1 cellular context compared by ENCODE assay signal in the genomic region with DNA sequence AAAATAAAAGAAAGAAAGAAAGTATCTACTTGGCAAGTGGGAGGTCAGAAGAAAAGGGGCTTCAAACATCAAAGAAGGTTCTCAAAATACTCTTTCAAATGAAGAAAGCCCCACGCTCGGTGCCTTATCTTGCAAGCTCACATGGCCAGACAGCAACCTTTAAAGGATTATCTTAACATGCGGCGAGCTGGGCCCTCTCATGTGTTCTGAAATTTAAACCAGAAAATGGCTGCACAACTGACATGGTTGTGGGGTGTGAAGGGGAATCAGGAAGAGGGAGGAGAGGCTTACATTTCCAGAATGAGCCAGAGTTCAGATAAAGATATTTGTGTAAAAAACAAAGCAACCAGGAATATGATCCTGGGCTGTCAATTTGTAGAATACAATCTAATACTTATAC.
TF ChIP-seq lines count a peak whose summit lies in the region.

No MANE protein-coding gene starts in this region.

TF ChIP-seq in K562, 482 proteins besides CTCF, POLR2A, EP300 and RAD21 (continued from another document and continues in another):
- TF ChIP-seq KAT8 (IDR thresholded peaks at IDR 0.05; ENCODE audit: low read depth) (no peak), PRDM10 (IDR thresholded peaks at IDR 0.05; ENCODE audit: partially characterized antibody) (no peak), RBM25 (IDR thresholded peaks at IDR 0.05; ENCODE audit: low read depth, low read length, severe bottlenecking) (no peak), HSF4 (CRISPR knock-in tag; IDR thresholded peaks at IDR 0.05; ENCODE audit: borderline replicate concordance) (peak; percentile 92; the same call in 1 of the 2 replicates), MEF2D (tag; conservative IDR thresholded peaks at IDR 0.05; ENCODE audit: low read depth) (peak; percentile 82), ZBTB34 (CRISPR knock-in tag; IDR thresholded peaks at IDR 0.05) (peak; percentile 73; the same call in 1 of the 2 replicates), TFAM (CRISPR knock-in tag; conservative IDR thresholded peaks at IDR 0.05) (no peak), THRAP3 (IDR thresholded peaks at IDR 0.05; ENCODE audit: borderline replicate concordance) (no peak), ZNF551 (CRISPR knock-in tag; IDR thresholded peaks at IDR 0.05) (no peak), RBM34 (IDR thresholded peaks at IDR 0.05; ENCODE audit: borderline replicate concordance, insufficient read depth, low read length) (no peak), ZNF184 (CRISPR knock-in tag; IDR thresholded peaks at IDR 0.05) (no peak), STAT5B (CRISPR knock-in tag; IDR thresholded peaks at IDR 0.05) (0 out of 2 replicates have a peak, but pooled peaks have one; percentile 32), ATF1 (CRISPR knock-in tag; IDR thresholded peaks at IDR 0.05) (no peak), ATF1 (tag; IDR thresholded peaks at IDR 0.05) (no peak), ZNF584 (CRISPR knock-in tag; IDR thresholded peaks at IDR 0.05; ENCODE audit: low read depth) (0 out of 2 replicates have a peak, but pooled peaks have one; percentile 63), FUS (optimal IDR thresholded peaks at IDR 0.05; ENCODE audit: low read depth, low read length) (no peak), IRF2 (CRISPR knock-in tag; IDR thresholded peaks at IDR 0.05) (no peak), MCM7 (IDR thresholded peaks at IDR 0.05) (no peak), CREM (IDR thresholded peaks at IDR 0.05; ENCODE audit: low read depth) (no peak), ZKSCAN8 (CRISPR knock-in tag; IDR thresholded peaks at IDR 0.05) (no peak), GABPA (tag; conservative IDR thresholded peaks at IDR 0.05; ENCODE audit: low read depth) (peak; percentile 36), RBFOX2 (IDR thresholded peaks at IDR 0.05; ENCODE audit: low read depth, low read length) (no peak), MAFF (IDR thresholded peaks at IDR 0.05; ENCODE audit: low read length) (no peak), SMAD1 (IDR thresholded peaks at IDR 0.05; ENCODE audit: low read depth, low read length, partially characterized antibody) (no peak), RB1 (IDR thresholded peaks at IDR 0.05; ENCODE audit: low read depth) (no peak), CHCHD3 (CRISPR knock-in tag; IDR thresholded peaks at IDR 0.05) (no peak), KLF6 (CRISPR knock-in tag; IDR thresholded peaks at IDR 0.05; ENCODE audit: borderline replicate concordance) (peak; percentile 95), ELK1 (CRISPR knock-in tag; IDR thresholded peaks at IDR 0.05) (no peak), SAP30 (IDR thresholded peaks at IDR 0.05; ENCODE audit: borderline replicate concordance, insufficient read depth, low read depth, low read length, poor library complexity, severe bottlenecking) (no peak), U2AF2 (optimal IDR thresholded peaks at IDR 0.05; ENCODE audit: low read depth, low read length) (no peak), CHAMP1 (IDR thresholded peaks at IDR 0.05) (no peak), TGIF2 (CRISPR knock-in tag; IDR thresholded peaks at IDR 0.05) (no peak; the same call in 1 of the 2 replicates), CREB5 (CRISPR knock-in tag; IDR thresholded peaks at IDR 0.05) (no peak), ETS1 (conservative IDR thresholded peaks at IDR 0.05; ENCODE audit: control insufficient read depth, low read depth, low read length) (no peak), DIDO1 (tag; IDR thresholded peaks at IDR 0.05; ENCODE audit: low read depth) (peak; percentile 68; the same call in 1 of the 2 replicates), ZBTB7A (IDR thresholded peaks at IDR 0.05; ENCODE audit: borderline replicate concordance, control insufficient read depth, low read depth, low read length) (no peak)
- TF ChIP-seq, protein P1, sequence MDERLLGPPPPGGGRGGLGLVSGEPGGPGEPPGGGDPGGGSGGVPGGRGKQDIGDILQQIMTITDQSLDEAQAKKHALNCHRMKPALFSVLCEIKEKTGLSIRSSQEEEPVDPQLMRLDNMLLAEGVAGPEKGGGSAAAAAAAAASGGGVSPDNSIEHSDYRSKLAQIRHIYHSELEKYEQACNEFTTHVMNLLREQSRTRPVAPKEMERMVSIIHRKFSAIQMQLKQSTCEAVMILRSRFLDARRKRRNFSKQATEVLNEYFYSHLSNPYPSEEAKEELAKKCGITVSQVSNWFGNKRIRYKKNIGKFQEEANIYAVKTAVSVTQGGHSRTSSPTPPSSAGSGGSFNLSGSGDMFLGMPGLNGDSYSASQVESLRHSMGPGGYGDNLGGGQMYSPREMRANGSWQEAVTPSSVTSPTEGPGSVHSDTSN (CRISPR knock-in tag; IDR thresholded peaks at IDR 0.05; ENCODE audit: low read depth): no peak
- TF ChIP-seq, protein P1 (tag; conservative IDR thresholded peaks at IDR 0.05; ENCODE audit: low read depth): peak; percentile 58
- TF ChIP-seq, protein P2, sequence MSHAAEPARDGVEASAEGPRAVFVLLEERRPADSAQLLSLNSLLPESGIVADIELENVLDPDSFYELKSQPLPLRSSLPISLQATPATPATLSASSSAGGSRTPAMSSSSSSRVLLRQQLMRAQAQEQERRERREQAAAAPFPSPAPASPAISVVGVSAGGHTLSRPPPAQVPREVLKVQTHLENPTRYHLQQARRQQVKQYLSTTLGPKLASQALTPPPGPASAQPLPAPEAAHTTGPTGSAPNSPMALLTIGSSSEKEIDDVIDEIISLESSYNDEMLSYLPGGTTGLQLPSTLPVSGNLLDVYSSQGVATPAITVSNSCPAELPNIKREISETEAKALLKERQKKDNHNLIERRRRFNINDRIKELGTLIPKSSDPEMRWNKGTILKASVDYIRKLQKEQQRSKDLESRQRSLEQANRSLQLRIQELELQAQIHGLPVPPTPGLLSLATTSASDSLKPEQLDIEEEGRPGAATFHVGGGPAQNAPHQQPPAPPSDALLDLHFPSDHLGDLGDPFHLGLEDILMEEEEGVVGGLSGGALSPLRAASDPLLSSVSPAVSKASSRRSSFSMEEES (CRISPR knock-in tag; IDR thresholded peaks at IDR 0.05): peak; percentile 16; the same call in 1 of the 2 replicates
- TF ChIP-seq, protein P3, sequence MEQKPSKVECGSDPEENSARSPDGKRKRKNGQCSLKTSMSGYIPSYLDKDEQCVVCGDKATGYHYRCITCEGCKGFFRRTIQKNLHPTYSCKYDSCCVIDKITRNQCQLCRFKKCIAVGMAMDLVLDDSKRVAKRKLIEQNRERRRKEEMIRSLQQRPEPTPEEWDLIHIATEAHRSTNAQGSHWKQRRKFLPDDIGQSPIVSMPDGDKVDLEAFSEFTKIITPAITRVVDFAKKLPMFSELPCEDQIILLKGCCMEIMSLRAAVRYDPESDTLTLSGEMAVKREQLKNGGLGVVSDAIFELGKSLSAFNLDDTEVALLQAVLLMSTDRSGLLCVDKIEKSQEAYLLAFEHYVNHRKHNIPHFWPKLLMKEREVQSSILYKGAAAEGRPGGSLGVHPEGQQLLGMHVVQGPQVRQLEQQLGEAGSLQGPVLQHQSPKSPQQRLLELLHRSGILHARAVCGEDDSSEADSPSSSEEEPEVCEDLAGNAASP (IDR thresholded peaks at IDR 0.05): no peak
